In the genomic region with DNA sequence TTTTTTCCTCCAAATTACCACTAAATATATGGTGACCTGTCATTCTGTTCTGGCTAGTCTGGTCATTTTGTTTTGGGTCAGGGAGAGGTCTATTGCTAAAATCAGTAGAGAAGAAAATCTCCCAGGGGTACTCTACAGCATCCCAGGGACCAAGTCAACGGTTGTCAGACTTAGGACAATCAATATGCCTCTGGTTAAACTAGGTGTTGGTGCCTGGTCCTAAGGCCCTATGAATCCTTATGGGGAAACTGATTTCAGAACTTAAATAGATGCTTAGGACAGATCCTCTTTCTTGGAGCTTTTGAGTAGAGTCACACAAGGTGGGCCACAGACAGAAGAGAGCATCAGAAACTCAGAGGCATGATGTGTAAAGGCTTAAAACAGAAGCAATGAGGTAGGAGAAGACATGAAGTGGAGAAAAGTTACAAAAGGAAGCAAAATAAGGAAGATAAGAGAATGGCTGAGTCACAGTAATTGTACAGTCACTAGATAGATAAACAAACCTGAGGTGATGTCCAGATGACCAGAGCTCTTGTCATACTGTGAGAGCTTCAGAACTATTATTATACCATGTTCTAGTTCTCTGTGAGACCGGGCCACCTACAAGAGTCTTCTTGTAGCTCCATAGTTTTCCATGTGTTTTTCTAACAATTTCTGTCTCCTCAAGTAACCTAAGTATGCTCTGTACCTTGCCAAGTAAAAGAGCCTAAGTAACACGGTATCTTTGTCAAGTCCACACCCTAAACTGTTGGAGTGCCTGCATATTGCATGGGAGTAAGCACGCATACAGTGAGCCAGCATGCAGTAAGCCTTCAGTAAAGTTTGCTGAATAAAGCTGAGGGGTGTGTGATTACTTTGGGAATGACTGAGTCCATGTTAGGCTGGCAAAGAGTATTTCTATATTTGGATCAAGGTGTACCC, we compare ENCODE assay signal across 1 cellular context.
TF ChIP-seq lines count a peak whose summit lies in the region.

No MANE protein-coding gene starts in this region.

TF ChIP-seq in A549, 52 proteins besides CTCF, POLR2A, EP300 and RAD21 (continued from another document):
- TF ChIP-seq FOXS1 (CRISPR knock-in tag; IDR thresholded peaks at IDR 0.05) (peak; percentile 66; the same call in 1 of the 2 replicates), FOSB (CRISPR knock-in tag; IDR thresholded peaks at IDR 0.05) (no peak), JUNB (IDR thresholded peaks at IDR 0.05) (peak; percentile 52; the same call in 1 of the 2 replicates), TFCP2L1 (CRISPR knock-in tag; IDR thresholded peaks at IDR 0.05) (peak; percentile 76; the same call in 1 of the 2 replicates), ZC3H11A (IDR thresholded peaks at IDR 0.05) (no peak), RCOR1 (IDR thresholded peaks at IDR 0.05; ENCODE audit: low read depth, low read length) (no peak), ZFP36 (IDR thresholded peaks at IDR 0.05; ENCODE audit: borderline replicate concordance, partially characterized antibody) (no peak), HDAC2 (IDR thresholded peaks at IDR 0.05) (no peak), POLR2AphosphoS2 (conservative IDR thresholded peaks at IDR 0.05; ENCODE audit: low read length) (no peak), EHMT2 (IDR thresholded peaks at IDR 0.05; ENCODE audit: low read depth) (no peak), MAFK (IDR thresholded peaks at IDR 0.05; ENCODE audit: partially characterized antibody) (peak; percentile 77), JUN (IDR thresholded peaks at IDR 0.05) (no peak), PHF8 (IDR thresholded peaks at IDR 0.05; ENCODE audit: borderline replicate concordance, low read depth) (no peak), MAZ (IDR thresholded peaks at IDR 0.05; ENCODE audit: borderline replicate concordance, low read depth, low read length) (no peak), GATA3 (IDR thresholded peaks at IDR 0.05; ENCODE audit: borderline replicate concordance) (peak; percentile 47; the same call in 1 of the 2 replicates), NR3C1 (IDR thresholded peaks at IDR 0.05) (no peak), ZNF302 (CRISPR knock-in tag; IDR thresholded peaks at IDR 0.05) (peak; percentile 77; the same call in 1 of the 2 replicates), HOXB13 (CRISPR knock-in tag; IDR thresholded peaks at IDR 0.05; ENCODE audit: low read depth) (no peak), EHF (CRISPR knock-in tag; IDR thresholded peaks at IDR 0.05) (peak; percentile 43; the same call in 1 of the 2 replicates), ESRRA (IDR thresholded peaks at IDR 0.05; ENCODE audit: borderline replicate concordance, low read length) (no peak), HOXA7 (CRISPR knock-in tag; IDR thresholded peaks at IDR 0.05) (0 out of 2 replicates have a peak, but pooled peaks have one; percentile 26), KDM1A (IDR thresholded peaks at IDR 0.05; ENCODE audit: low read depth) (no peak)
- TF ChIP-seq, protein P1, sequence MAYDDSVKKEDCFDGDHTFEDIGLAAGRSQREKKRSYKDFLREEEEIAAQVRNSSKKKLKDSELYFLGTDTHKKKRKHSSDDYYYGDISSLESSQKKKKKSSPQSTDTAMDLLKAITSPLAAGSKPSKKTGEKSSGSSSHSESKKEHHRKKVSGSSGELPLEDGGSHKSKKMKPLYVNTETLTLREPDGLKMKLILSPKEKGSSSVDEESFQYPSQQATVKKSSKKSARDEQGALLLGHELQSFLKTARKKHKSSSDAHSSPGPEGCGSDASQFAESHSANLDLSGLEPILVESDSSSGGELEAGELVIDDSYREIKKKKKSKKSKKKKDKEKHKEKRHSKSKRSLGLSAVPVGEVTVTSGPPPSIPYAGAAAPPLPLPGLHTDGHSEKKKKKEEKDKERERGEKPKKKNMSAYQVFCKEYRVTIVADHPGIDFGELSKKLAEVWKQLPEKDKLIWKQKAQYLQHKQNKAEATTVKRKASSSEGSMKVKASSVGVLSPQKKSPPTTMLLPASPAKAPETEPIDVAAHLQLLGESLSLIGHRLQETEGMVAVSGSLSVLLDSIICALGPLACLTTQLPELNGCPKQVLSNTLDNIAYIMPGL (CRISPR knock-in tag; IDR thresholded peaks at IDR 0.05; ENCODE audit: borderline replicate concordance): no peak
- TF ChIP-seq, protein P2, sequence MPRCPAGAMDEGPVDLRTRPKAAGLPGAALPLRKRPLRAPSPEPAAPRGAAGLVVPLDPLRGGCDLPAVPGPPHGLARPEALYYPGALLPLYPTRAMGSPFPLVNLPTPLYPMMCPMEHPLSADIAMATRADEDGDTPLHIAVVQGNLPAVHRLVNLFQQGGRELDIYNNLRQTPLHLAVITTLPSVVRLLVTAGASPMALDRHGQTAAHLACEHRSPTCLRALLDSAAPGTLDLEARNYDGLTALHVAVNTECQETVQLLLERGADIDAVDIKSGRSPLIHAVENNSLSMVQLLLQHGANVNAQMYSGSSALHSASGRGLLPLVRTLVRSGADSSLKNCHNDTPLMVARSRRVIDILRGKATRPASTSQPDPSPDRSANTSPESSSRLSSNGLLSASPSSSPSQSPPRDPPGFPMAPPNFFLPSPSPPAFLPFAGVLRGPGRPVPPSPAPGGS (IDR thresholded peaks at IDR 0.05): no peak
- TF ChIP-seq, protein P3, sequence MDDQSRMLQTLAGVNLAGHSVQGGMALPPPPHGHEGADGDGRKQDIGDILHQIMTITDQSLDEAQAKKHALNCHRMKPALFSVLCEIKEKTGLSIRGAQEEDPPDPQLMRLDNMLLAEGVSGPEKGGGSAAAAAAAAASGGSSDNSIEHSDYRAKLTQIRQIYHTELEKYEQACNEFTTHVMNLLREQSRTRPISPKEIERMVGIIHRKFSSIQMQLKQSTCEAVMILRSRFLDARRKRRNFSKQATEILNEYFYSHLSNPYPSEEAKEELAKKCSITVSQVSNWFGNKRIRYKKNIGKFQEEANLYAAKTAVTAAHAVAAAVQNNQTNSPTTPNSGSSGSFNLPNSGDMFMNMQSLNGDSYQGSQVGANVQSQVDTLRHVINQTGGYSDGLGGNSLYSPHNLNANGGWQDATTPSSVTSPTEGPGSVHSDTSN (IDR thresholded peaks at IDR 0.05): no peak
- TF ChIP-seq, protein P4, sequence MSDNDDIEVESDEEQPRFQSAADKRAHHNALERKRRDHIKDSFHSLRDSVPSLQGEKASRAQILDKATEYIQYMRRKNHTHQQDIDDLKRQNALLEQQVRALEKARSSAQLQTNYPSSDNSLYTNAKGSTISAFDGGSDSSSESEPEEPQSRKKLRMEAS (IDR thresholded peaks at IDR 0.05): peak; percentile 73
TF ChIP-seq in A549: peak in this region for 14.
